7 cellular contexts compared by ENCODE assay signal in genomic region chr15:38354321-38354929, GRCh38.
DNase-seq lines count a peak whose midpoint lies in the region; ATAC-seq and TF ChIP-seq lines count a peak whose summit lies in the region.

No MANE protein-coding gene starts in this region.

- H3K27me3 Mint-ChIP-seq in glutamatergic neuron (ENCODE audit: unreplicated experiment): no peaks in the 10 kb centered on the region

- H3K27ac Mint-ChIP-seq in glutamatergic neuron (ENCODE audit: unreplicated experiment): no peak overlapping the region

- H3K27me3 ChIP-seq in prostate gland (replicated peaks; ENCODE audit: insufficient read depth): no peaks in the 10 kb centered on the region

- TF ChIP-seq CTCF in GM10248 (IDR thresholded peaks at IDR 0.05; ENCODE audit: control extremely low read depth, extremely low read depth, low read depth, missing control alignments) (peak; percentile 68), RWPE1 (conservative IDR thresholded peaks at IDR 0.05; ENCODE audit: low read depth) (peak; percentile 92), glutamatergic neuron (IDR thresholded peaks at IDR 0.05; ENCODE audit: partially characterized antibody, unreplicated experiment) (peak; percentile 67), prostate gland (IDR thresholded peaks at IDR 0.05) (peak; percentile 17 to 76 (median 68))

- H3K4me1 ChIP-seq in prostate gland (replicated peaks): no peaks in the 10 kb centered on the region

- H3K4me3 ChIP-seq in prostate gland: no peak overlapping the region

- H3K36me3 Mint-ChIP-seq in glutamatergic neuron (ENCODE audit: unreplicated experiment): no peaks in the 10 kb centered on the region

- CTCF ChIA-PET in GM10248 (lab: Yijun Ruan, JAX) (interaction anchor here (0.8 to 5.8 kb wide), 9 partner anchors 10 to 360 kb away, joined by 3 to 77 read pairs (median 4); no protein-coding TSS in a partner anchor), RWPE1 (lab: Yijun Ruan, JAX) (interaction anchor here (0.6 to 1.7 kb wide), 6 partner anchors 103 to 1802 kb away, joined by 3 to 12 read pairs (median 4); no protein-coding TSS in a partner anchor)

- no peak for ATAC-seq in HG03159 (IDR thresholded peaks at IDR 0.05; ENCODE audit: unreplicated experiment)

- intact Hi-C loops in prostate gland (cut with DNase I): loop anchor here (5.0 to 10.0 kb wide), 3 partner anchors 102 to 357 kb away; partner anchors contain the start of gene SPRED1

- no peaks in the 10 kb centered on the region for H3K36me3 ChIP-seq in prostate gland

- DNase-seq in GM10248 (ENCODE audit: extremely low spot score): peak; percentile 32
- DNase-seq in HT1080 (ENCODE audit: low read depth): peak; percentile 45
- peak; percentile 45 for DNase-seq in RWPE1 (ENCODE audit: low spot score)
- DNase-seq in activated gamma-delta T cell treated with anti-CD3 and anti-CD28 coated beads, Interleukin-2, amount 50 U/mL, for 16 hours (ENCODE audit: low read depth): peak; percentile 28
- DNase-seq in glutamatergic neuron: peak; percentile 54
- peak; percentile 49 for DNase-seq in prostate gland (ENCODE audit: low spot score)

- 35% methylated on average over 3 of the region's 3 CpGs for WGBS in prostate gland

- TF ChIP-seq POLR2A in prostate gland (IDR thresholded peaks at IDR 0.05): no peak

- POLR2A ChIA-PET in GM10248 (lab: Yijun Ruan, JAX) (no interaction called here), RWPE1 (lab: Yijun Ruan, JAX; ENCODE audit: low non-redundant PET) (no interaction called here)

- no peaks in the 10 kb centered on the region for H3K9me3 ChIP-seq in prostate gland

- H3K27ac ChIP-seq in RWPE1 (no peak overlapping the region), prostate gland (no peak overlapping the region)

- no peaks in the 10 kb centered on the region for H3K4me1 Mint-ChIP-seq in glutamatergic neuron (ENCODE audit: low read depth, unreplicated experiment)

- H3K4me3 Mint-ChIP-seq in glutamatergic neuron (ENCODE audit: unreplicated experiment): no peak overlapping the region

- no peaks in the 10 kb centered on the region for H3K9me3 Mint-ChIP-seq in glutamatergic neuron (ENCODE audit: unreplicated experiment)
